In the genomic region with DNA sequence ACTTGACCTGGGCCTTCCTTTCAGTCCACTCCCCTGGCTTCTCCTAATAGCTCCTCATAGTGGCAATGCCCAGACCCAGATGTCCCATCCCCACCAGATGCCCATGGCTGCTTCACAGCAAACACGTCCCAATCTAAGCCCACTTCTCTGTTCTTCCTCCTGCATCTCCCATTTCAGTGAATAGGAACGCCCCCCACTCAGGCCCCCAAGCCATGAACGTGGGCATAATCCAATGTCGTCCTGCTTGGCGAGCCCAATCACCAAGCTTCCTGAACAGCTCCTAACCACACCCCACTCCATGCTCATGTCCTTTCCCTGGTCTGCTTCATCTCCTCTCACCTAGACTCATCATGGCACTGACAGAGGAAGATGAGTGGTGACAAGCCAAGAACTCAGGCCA, we compare ENCODE assay signal across 22 cellular contexts. TPM values are rescaled to one million over a fixed set of nuclear protein-coding genes. Genes with fewer than 3 reads are reported as not detected.
A peak's percentile ranks its signal among the peaks of the same experiment; 100 is the strongest.
DNase-seq lines count a peak whose midpoint lies in the region; ATAC-seq and TF ChIP-seq lines count a peak whose summit lies in the region.
"Had no signal": no experiment of that assay in that cellular context is flagged by ENCODE, and none has a peak within 500 bp of the region (broad histone marks: within the 10 kb centered on the region; RNA-seq: fewer than 3 reads in every experiment).

No MANE protein-coding gene starts in this region.

- WGBS in endodermal cell (ENCODE audit: insufficient coverage in 1 of 2, insufficient read length in 1 of 2), 2 experiments = 85 to 93% methylated on average over 5 of the region's 5 CpGs

- H3K4me1 ChIP-seq in endodermal cell (ENCODE audit: control insufficient read depth, insufficient read depth, low read length) = no peaks in the 10 kb centered on the region
- H3K4me1 ChIP-seq: breast epithelium had no signal

- no peaks in the 10 kb centered on the region for H3K27me3 Mint-ChIP-seq in stimulated activated naive CD8-positive, alpha-beta T cell treated with anti-CD3 and anti-CD28 coated beads, Interleukin-15, Interleukin-2, amounts not matched to agents 100 ng/mL and 50 ng/mL, for 24 hours
- H3K27me3 Mint-ChIP-seq in activated T-helper 1 cell treated with anti-CD3 and anti-CD28 coated beads, Interleukin-12 subunit alpha, Interleukin-12 subunit beta, Interleukin-2, Interleukin-4 antibody, amounts not matched to agents 30 ng/mL and 10 ng/mL and 1 ng/mL, durations not matched to agents 14 hours and 24 hours and 36 hours (ENCODE audit: insufficient read depth) = peaks cover 2% of the 10 kb centered on the region
- H3K27me3 Mint-ChIP-seq in endothelial cell (ENCODE audit: unreplicated experiment) = peaks cover 19% of the 10 kb centered on the region
- no peaks in the 10 kb centered on the region for H3K27me3 Mint-ChIP-seq in endodermal cell (ENCODE audit: insufficient read depth)
- H3K27me3 Mint-ChIP-seq: activated CD4-positive, alpha-beta memory T cell treated with anti-CD3 and anti-CD28 coated beads, Interleukin-2, amount 10 ng/mL, durations not matched to agents 7 days and 5 days had no signal

- no peak overlapping the region for H3K27ac ChIP-seq in endodermal cell (ENCODE audit: low read depth, low read length)

- H3K4me3 ChIP-seq in endodermal cell (ENCODE audit: low read length) = no peak overlapping the region
- H3K4me3 ChIP-seq: breast epithelium had no signal

- H3K4me1 Mint-ChIP-seq in stimulated activated naive CD8-positive, alpha-beta T cell treated with anti-CD3 and anti-CD28 coated beads, Interleukin-15, Interleukin-2, amounts not matched to agents 100 ng/mL and 50 ng/mL, for 24 hours (ENCODE audit: low read depth) = no peaks in the 10 kb centered on the region
- H3K4me1 Mint-ChIP-seq in activated T-helper 1 cell treated with anti-CD3 and anti-CD28 coated beads, Interleukin-12 subunit alpha, Interleukin-12 subunit beta, Interleukin-2, Interleukin-4 antibody, amounts not matched to agents 30 ng/mL and 10 ng/mL and 1 ng/mL, durations not matched to agents 14 hours and 24 hours and 36 hours (ENCODE audit: low read depth) = no peaks in the 10 kb centered on the region
- H3K4me1 Mint-ChIP-seq in endothelial cell (ENCODE audit: unreplicated experiment) = no peaks in the 10 kb centered on the region
- no peaks in the 10 kb centered on the region for H3K4me1 Mint-ChIP-seq in endodermal cell
- H3K4me1 Mint-ChIP-seq: activated CD4-positive, alpha-beta memory T cell treated with anti-CD3 and anti-CD28 coated beads, Interleukin-2, amount 10 ng/mL, durations not matched to agents 7 days and 5 days; H9 had no signal

- H3K9me3 ChIP-seq in endodermal cell (ENCODE audit: control insufficient read depth, low read length) = no peaks in the 10 kb centered on the region
- H3K9me3 ChIP-seq: breast epithelium had no signal

- no peak for ATAC-seq in stimulated activated naive CD8-positive, alpha-beta T cell treated with anti-CD3 and anti-CD28 coated beads, Interleukin-15, Interleukin-2, amounts not matched to agents 100 U/mL and 50 U/mL, for 24 hours
- ATAC-seq in GM18867 (IDR thresholded peaks at IDR 0.05; ENCODE audit: unreplicated experiment) = no peak
- ATAC-seq: CD8-positive, alpha-beta T cell; left colon had no signal

- no peak overlapping the region for H3K4me3 Mint-ChIP-seq in stimulated activated naive CD8-positive, alpha-beta T cell treated with anti-CD3 and anti-CD28 coated beads, Interleukin-15, Interleukin-2, amounts not matched to agents 100 ng/mL and 50 ng/mL, for 24 hours
- no peak overlapping the region for H3K4me3 Mint-ChIP-seq in activated T-helper 1 cell treated with anti-CD3 and anti-CD28 coated beads, Interleukin-12 subunit alpha, Interleukin-12 subunit beta, Interleukin-2, Interleukin-4 antibody, amounts not matched to agents 30 ng/mL and 10 ng/mL and 1 ng/mL, durations not matched to agents 14 hours and 24 hours and 36 hours
- H3K4me3 Mint-ChIP-seq in endothelial cell (ENCODE audit: unreplicated experiment) (peak overlapping the region; percentile 78), endodermal cell (no peak overlapping the region)
- H3K4me3 Mint-ChIP-seq: activated CD4-positive, alpha-beta memory T cell treated with anti-CD3 and anti-CD28 coated beads, Interleukin-2, amount 10 ng/mL, durations not matched to agents 7 days and 5 days; CD8-positive, alpha-beta T cell; H9; T-helper 2 cell treated with Interferon-gamma antibody and Interleukin-4, amounts not matched to agents 5 μg/mL and 100 μg/mL, for 36 hours had no signal

- H3K9ac ChIP-seq in endodermal cell (ENCODE audit: extremely low read depth, low read length, poor library complexity, severe bottlenecking) = no peak overlapping the region

- peaks cover 58% of the 10 kb centered on the region for H3K36me3 Mint-ChIP-seq in stimulated activated naive CD8-positive, alpha-beta T cell treated with anti-CD3 and anti-CD28 coated beads, Interleukin-15, Interleukin-2, amounts not matched to agents 100 ng/mL and 50 ng/mL, for 24 hours (ENCODE audit: low read depth)
- peaks cover 51% of the 10 kb centered on the region for H3K36me3 Mint-ChIP-seq in activated T-helper 1 cell treated with anti-CD3 and anti-CD28 coated beads, Interleukin-12 subunit alpha, Interleukin-12 subunit beta, Interleukin-2, Interleukin-4 antibody, amounts not matched to agents 30 ng/mL and 10 ng/mL and 1 ng/mL, durations not matched to agents 14 hours and 24 hours and 36 hours (ENCODE audit: low read depth)
- H3K36me3 Mint-ChIP-seq in endothelial cell (ENCODE audit: low read depth, unreplicated experiment) = peaks cover 41% of the 10 kb centered on the region
- H3K36me3 Mint-ChIP-seq in endodermal cell (ENCODE audit: low read depth) = peaks cover 82% of the 10 kb centered on the region

- no peaks in the 10 kb centered on the region for H3K9me3 Mint-ChIP-seq in stimulated activated naive CD8-positive, alpha-beta T cell treated with anti-CD3 and anti-CD28 coated beads, Interleukin-15, Interleukin-2, amounts not matched to agents 100 ng/mL and 50 ng/mL, for 24 hours
- no peaks in the 10 kb centered on the region for H3K9me3 Mint-ChIP-seq in activated T-helper 1 cell treated with anti-CD3 and anti-CD28 coated beads, Interleukin-12 subunit alpha, Interleukin-12 subunit beta, Interleukin-2, Interleukin-4 antibody, amounts not matched to agents 30 ng/mL and 10 ng/mL and 1 ng/mL, durations not matched to agents 14 hours and 24 hours and 36 hours
- H3K9me3 Mint-ChIP-seq in endothelial cell (ENCODE audit: unreplicated experiment) (no peaks in the 10 kb centered on the region), endodermal cell (no peaks in the 10 kb centered on the region)
- H3K9me3 Mint-ChIP-seq: activated CD4-positive, alpha-beta memory T cell treated with anti-CD3 and anti-CD28 coated beads, Interleukin-2, amount 10 ng/mL, durations not matched to agents 7 days and 5 days; CD8-positive, alpha-beta T cell; H9; T-helper 2 cell treated with Interferon-gamma antibody and Interleukin-4, amounts not matched to agents 5 μg/mL and 100 μg/mL, for 36 hours had no signal

- H3K27ac Mint-ChIP-seq in stimulated activated naive CD8-positive, alpha-beta T cell treated with anti-CD3 and anti-CD28 coated beads, Interleukin-15, Interleukin-2, amounts not matched to agents 100 ng/mL and 50 ng/mL, for 24 hours = peak overlapping the region; percentile 32
- H3K27ac Mint-ChIP-seq in activated T-helper 1 cell treated with anti-CD3 and anti-CD28 coated beads, Interleukin-12 subunit alpha, Interleukin-12 subunit beta, Interleukin-2, Interleukin-4 antibody, amounts not matched to agents 30 ng/mL and 10 ng/mL and 1 ng/mL, durations not matched to agents 14 hours and 24 hours and 36 hours = peak overlapping the region; percentile 11
- H3K27ac Mint-ChIP-seq in endothelial cell (ENCODE audit: unreplicated experiment) (peak overlapping the region; percentile 43), endodermal cell (no peak overlapping the region)
- H3K27ac Mint-ChIP-seq: activated CD4-positive, alpha-beta memory T cell treated with anti-CD3 and anti-CD28 coated beads, Interleukin-2, amount 10 ng/mL, durations not matched to agents 7 days and 5 days; T-helper 2 cell treated with Interferon-gamma antibody and Interleukin-4, amounts not matched to agents 5 μg/mL and 100 μg/mL, for 36 hours had no signal

- TF ChIP-seq CTCF in endothelial cell (IDR thresholded peaks at IDR 0.05; ENCODE audit: unreplicated experiment) = no peak
- TF ChIP-seq CTCF in endodermal cell (conservative IDR thresholded peaks at IDR 0.05) = no peak

- no peak for DNase-seq in stimulated activated naive CD8-positive, alpha-beta T cell treated with anti-CD3 and anti-CD28 coated beads, Interleukin-15, Interleukin-2, amounts not matched to agents 100 U/mL and 50 U/mL, for 24 hours
- DNase-seq in activated T-helper 1 cell treated with anti-CD3 and anti-CD28 coated beads, Interleukin-12 subunit alpha, Interleukin-12 subunit beta, Interleukin-2, Interleukin-4 antibody, amounts not matched to agents 30 ng/mL and 10 ng/mL and 1 ng/mL, durations not matched to agents 14 hours and 24 hours and 36 hours (ENCODE audit: low spot score) = no peak
- DNase-seq in endothelial cell (ENCODE audit: low spot score) = no peak
- no peak for DNase-seq in NCI-H2029 treated with DMSO at 0.1 percent for 48 hours (lab: John Stamatoyannopoulos, UW)
- no peak for DNase-seq in endodermal cell
- DNase-seq in middle frontal gyrus (ENCODE audit: extremely low spot score, low spot score) = no peak
- DNase-seq: activated CD4-positive, alpha-beta memory T cell treated with anti-CD3 and anti-CD28 coated beads, Interleukin-2, amount 10 ng/mL, durations not matched to agents 7 days and 5 days; CD8-positive, alpha-beta T cell; DMS53; erythroblast; foreskin fibroblast; GDM1; H9; KBM-7; left colon; mesenchymal stem cell; NCI-H1436 treated with DMSO at 0.1 percent for 48 hours; NCI-H510A had no signal

- no peaks in the 10 kb centered on the region for H3K27me3 ChIP-seq in endodermal cell (ENCODE audit: control insufficient read depth, insufficient read depth, low read length, poor library complexity, severe bottlenecking)
- H3K27me3 ChIP-seq: breast epithelium had no signal

- intact Hi-C loops in activated T-helper 1 cell treated with anti-CD3 and anti-CD28 coated beads, Interleukin-12 subunit alpha, Interleukin-12 subunit beta, Interleukin-2, Interleukin-4 antibody, amounts not matched to agents 30 ng/mL and 10 ng/mL and 1 ng/mL, durations not matched to agents 14 hours and 24 hours and 36 hours (cut with micrococcal nuclease) = no loop called here

- peaks cover 83% of the 10 kb centered on the region for H3K36me3 ChIP-seq in endodermal cell (ENCODE audit: control insufficient read depth, insufficient read depth, low read length)

RNA-seq across cellular contexts. Expression of a gene that starts 8.9 kb away (rescaled TPM):
- total RNA-seq in activated T-helper 1 cell treated with anti-CD3 and anti-CD28 coated beads, Interleukin-12 subunit alpha, Interleukin-12 subunit beta, Interleukin-2, Interleukin-4 antibody, amounts not matched to agents 30 ng/mL and 10 ng/mL and 1 ng/mL, durations not matched to agents 14 hours and 24 hours and 36 hours = 15.6 and 18.5 TPM in 2 replicates
- total RNA-seq in endothelial cell (ENCODE audit: unreplicated experiment) = 17.7 TPM
- total RNA-seq in endodermal cell = 10 to 100 TPM; 10.8 to 13.0 TPM
- 7.2 TPM for polyA plus RNA-seq in endodermal cell (2013, experiment 1 of 2)
- 7.8 TPM for polyA plus RNA-seq in endodermal cell (2013, experiment 2 of 2)
